ENCODE assay signal across 17 cellular contexts in the genomic region with DNA sequence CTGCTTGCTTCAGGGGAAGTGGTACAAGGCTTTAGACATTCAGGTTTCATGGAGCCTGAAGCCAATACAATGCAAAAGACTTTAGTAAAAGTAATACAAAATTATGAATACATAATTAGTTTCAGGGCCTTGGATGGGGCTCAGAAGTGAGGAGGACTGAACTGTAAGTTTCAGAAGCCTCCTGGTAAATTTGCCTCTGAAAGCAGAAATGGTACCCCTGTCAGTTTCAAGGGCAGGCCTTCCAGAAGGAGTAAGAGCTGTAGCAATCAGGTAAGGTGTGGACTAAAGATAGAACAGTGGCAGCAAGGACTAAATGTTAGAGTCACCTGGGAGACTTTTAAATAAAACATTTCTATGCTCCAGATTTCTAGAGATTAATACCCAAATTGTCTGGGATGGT.
"Had no signal": no experiment of that assay in that cellular context is flagged by ENCODE, and none has a peak within 500 bp of the region (broad histone marks: within the 10 kb centered on the region; RNA-seq: fewer than 3 reads in every experiment).

No MANE protein-coding gene starts in this region.

- H3K4me2 ChIP-seq: KMS-11, SK-N-SH had no signal

- H3K9me3 ChIP-seq: SK-N-SH had no signal

- ATAC-seq: K562, T-cell had no signal

- H3K4me3 ChIP-seq: K562 had no signal

- H3K27ac ChIP-seq: HL-60, KMS-11, RWPE1 had no signal

- DNase-seq: NCI-H1092, NCI-H1105 treated with DMSO at 0.1 percent for 48 hours, NCI-H1417 treated with DMSO at 0.1 percent for 48 hours, NCI-H1694 treated with DMSO at 0.1 percent for 48 hours, NCI-H1930, NCI-H2107, NCI-H524, NCI-H526 treated with DMSO at 0.1 percent for 48 hours, NCI-H748 treated with DMSO at 0.1 percent for 48 hours, SHP77, SK-N-SH, SW 1271, T-cell had no signal

- H3K9ac ChIP-seq: KMS-11, SK-N-SH had no signal
